Comparison of ENCODE assay signal across 15 cellular contexts in the genomic region with DNA sequence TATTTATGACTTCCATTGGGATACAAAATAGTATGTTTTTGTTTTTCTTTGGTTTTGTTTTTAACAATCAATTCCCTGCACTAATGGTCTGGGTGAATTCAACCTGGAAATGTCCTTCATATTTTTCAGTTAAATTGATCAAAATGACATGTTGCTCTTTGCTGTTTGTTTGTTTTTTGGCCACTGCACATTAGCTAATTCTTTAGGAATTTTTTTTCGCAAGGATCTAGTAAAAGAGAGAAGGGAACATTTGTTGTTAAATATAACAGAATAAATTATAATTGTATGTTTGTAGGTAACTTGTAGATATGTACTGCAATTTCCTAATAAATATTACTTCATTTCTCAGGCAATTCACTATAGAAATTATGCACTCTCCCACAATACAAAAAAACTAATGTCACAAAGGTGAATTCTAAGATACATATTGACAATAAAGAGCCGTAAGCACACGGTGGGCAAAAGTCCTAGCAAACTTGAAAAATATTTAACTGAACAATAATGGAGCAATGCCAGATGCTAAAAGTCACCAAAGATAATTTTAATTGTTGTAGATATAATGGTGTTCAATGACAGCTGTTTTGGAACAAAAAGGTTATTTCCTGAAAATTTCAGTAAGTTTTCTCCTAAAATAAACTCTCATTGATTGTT. TPM values are rescaled to one million over a fixed set of nuclear protein-coding genes. Genes with fewer than 3 reads are reported as not detected.
DNase-seq lines count a peak whose midpoint lies in the region; TF ChIP-seq lines count a peak whose summit lies in the region.
"Had no signal": no experiment of that assay in that cellular context is flagged by ENCODE, and none has a peak within 500 bp of the region (broad histone marks: within the 10 kb centered on the region; RNA-seq: fewer than 3 reads in every experiment).

No MANE protein-coding gene starts in this region.

- peak overlapping the region; percentile 71 for H2AFZ ChIP-seq in ACC112 (ENCODE audit: low read length, unreplicated experiment)
- H2AFZ ChIP-seq in mesenchymal stem cell (ENCODE audit: low read depth, low read length) = no peak overlapping the region
- H2AFZ ChIP-seq: GM23338 had no signal

- no peak overlapping the region for H3K4me2 ChIP-seq in mesenchymal stem cell (ENCODE audit: low read length, poor library complexity, severe bottlenecking)
- H3K4me2 ChIP-seq: GM23338 had no signal

- H3K18ac ChIP-seq in mesenchymal stem cell (ENCODE audit: low read depth in 1 of 2, low read length in 2 of 2) = no peak overlapping the region

- H2BK5ac ChIP-seq in mesenchymal stem cell (ENCODE audit: low read depth, low read length, poor library complexity, severe bottlenecking) = no peak overlapping the region

- H3K27ac ChIP-seq in ACC112 (ENCODE audit: low read depth, low read length) = no peak overlapping the region
- peak overlapping the region; percentile 41; the same call in 1 of the 2 replicates for H3K27ac ChIP-seq in HL-60 (replicated peaks)
- no peak overlapping the region for H3K27ac ChIP-seq in mesenchymal stem cell (ENCODE audit: low read length, poor library complexity, severe bottlenecking)

- H2BK15ac ChIP-seq in mesenchymal stem cell (ENCODE audit: low read depth, poor library complexity, severe bottlenecking) = no peak overlapping the region

- H3K36me3 ChIP-seq in ACC112 (ENCODE audit: insufficient read depth, low read length) (no peaks in the 10 kb centered on the region), mesenchymal stem cell (ENCODE audit: control insufficient read depth in 1 of 2, insufficient read depth in 2 of 2, low read depth in 1 of 2, low read length in 2 of 2) (no peaks in the 10 kb centered on the region)

- WGBS in mesenchymal stem cell = 100% methylated on average over 1 of the region's 3 CpGs

- no peak overlapping the region for H3K23ac ChIP-seq in mesenchymal stem cell (ENCODE audit: low read length in 2 of 2)

- no peak overlapping the region for H4K8ac ChIP-seq in mesenchymal stem cell (ENCODE audit: low read length)

- no peak overlapping the region for H2BK120ac ChIP-seq in mesenchymal stem cell (ENCODE audit: low read depth, low read length)

- H3K79me2 ChIP-seq in ACC112 (ENCODE audit: control insufficient read depth, insufficient read depth, low read length, unreplicated experiment) = no peaks in the 10 kb centered on the region

- H3K27me3 ChIP-seq in ACC112 (ENCODE audit: insufficient read depth, low read length) (no peaks in the 10 kb centered on the region), HL-60 (ENCODE audit: insufficient read depth, poor library complexity, severe bottlenecking) (no peaks in the 10 kb centered on the region), mesenchymal stem cell (ENCODE audit: control insufficient read depth in 1 of 2, insufficient read depth in 1 of 2, low read length in 2 of 2) (no peaks in the 10 kb centered on the region)

- H3K79me1 ChIP-seq in mesenchymal stem cell (replicated peaks; ENCODE audit: low read length, poor library complexity, severe bottlenecking) = no peaks in the 10 kb centered on the region

- H3K9ac ChIP-seq in mesenchymal stem cell (ENCODE audit: low read length) = peak overlapping the region; percentile 23

- H2AK5ac ChIP-seq in mesenchymal stem cell (ENCODE audit: low read length, severe bottlenecking) = no peak overlapping the region

- no peaks in the 10 kb centered on the region for H3K9me3 ChIP-seq in mesenchymal stem cell (ENCODE audit: control insufficient read depth, low read length)
- H3K9me3 ChIP-seq: Caco-2 had no signal

- H3K4me1 ChIP-seq in ACC112 (ENCODE audit: control insufficient read depth, insufficient read depth, low read length, unreplicated experiment) = peaks cover 28% of the 10 kb centered on the region
- H3K4me1 ChIP-seq in mesenchymal stem cell (ENCODE audit: control insufficient read depth, insufficient read depth, low read depth, low read length) = no peaks in the 10 kb centered on the region
- H3K4me1 ChIP-seq: Caco-2 had no signal

- no peak overlapping the region for H4K91ac ChIP-seq in mesenchymal stem cell (ENCODE audit: low read length)

- DNase-seq in HL-60 (ENCODE audit: low read depth in 1 of 2, low spot score in 1 of 2) = no peak
- peak; percentile 60 to 68 for DNase-seq in dermis microvascular lymphatic vessel endothelial cell (ENCODE audit: low read depth in 2 of 2)
- DNase-seq in mesenchymal stem cell = no peak
- no peak for DNase-seq in Kasumi-1 (lab: John Stamatoyannopoulos, UW)
- no peak for DNase-seq in NCI-H69 (lab: John Stamatoyannopoulos, UW)
- DNase-seq in HuH-7 (ENCODE audit: low spot score) = no peak
- no peak for DNase-seq in DMS53 (lab: John Stamatoyannopoulos, UW)
- DNase-seq: Caco-2; CD8-positive, alpha-beta memory T cell; DMS 273 treated with DMSO at 0.1 percent for 48 hours; DMS79 treated with DMSO at 0.1 percent for 48 hours; EL; H7 had no signal

- no peak for TF ChIP-seq CTCF in HL-60 (IDR thresholded peaks at IDR 0.05; ENCODE audit: insufficient read depth, low read length)

- H3K4me3 ChIP-seq in ACC112 (ENCODE audit: low read depth, low read length) (no peak overlapping the region), HL-60 (replicated peaks; ENCODE audit: insufficient read depth, low read length) (no peak overlapping the region), mesenchymal stem cell (ENCODE audit: insufficient read depth in 1 of 2, low read depth in 1 of 2, low read length in 2 of 2) (no peak overlapping the region)
- H3K4me3 ChIP-seq: GM23338 had no signal

- H3K14ac ChIP-seq in mesenchymal stem cell (ENCODE audit: low read length in 2 of 2) = no peak overlapping the region

- H2BK12ac ChIP-seq in mesenchymal stem cell (ENCODE audit: low read length in 2 of 2) = no peak overlapping the region

- no peak overlapping the region for H3K4ac ChIP-seq in mesenchymal stem cell (ENCODE audit: low read depth in 1 of 2, low read length in 2 of 2)

RNA-seq across cellular contexts. Expression of gene PPARG, which starts 21.4 kb away (rescaled TPM):
- total RNA-seq in dermis microvascular lymphatic vessel endothelial cell = 56.0 and 58.8 TPM in 2 replicates
- 10.3 TPM for polyA plus RNA-seq in mesenchymal stem cell (2013, experiment 1 of 2)
- polyA plus RNA-seq in mesenchymal stem cell (2013, experiment 2 of 2) = 9.9 TPM
- polyA plus RNA-seq: CD8-positive, alpha-beta memory T cell had no signal

Comparison
In these comparisons a context has a peak if more than half of its experiments do, and no peak if none do; other contexts are left out.
1. DNase-seq: peak in dermis microvascular lymphatic vessel endothelial cell (2 of 2); none in HL-60 (0 of 2), mesenchymal stem cell (single experiment), Kasumi-1 (0 of 2), NCI-H69 (single experiment), HuH-7 (single experiment) and DMS53 (single experiment).